In genomic region chr7:54664235-54665228, GRCh38 we compare ENCODE assay signal across 1 cellular context.
TF ChIP-seq lines count a peak whose summit lies in the region.

No MANE protein-coding gene starts in this region.

TF ChIP-seq in HepG2, 621 proteins besides CTCF, POLR2A, EP300 and RAD21 (continued from another document):
- no peak for TF ChIP-seq AHDC1 (CRISPR knock-in tag; IDR thresholded peaks at IDR 0.05; ENCODE audit: borderline replicate concordance)
- peak; percentile 55; the same call in 1 of the 2 replicates for TF ChIP-seq MAX (IDR thresholded peaks at IDR 0.05)
- TF ChIP-seq ARNTL (CRISPR knock-in tag; IDR thresholded peaks at IDR 0.05), result no peak
- 0 out of 2 replicates have a peak, but pooled peaks have one; percentile 44 for TF ChIP-seq SMAD1 (CRISPR knock-in tag; IDR thresholded peaks at IDR 0.05; ENCODE audit: borderline replicate concordance, low read depth)
- TF ChIP-seq, protein P1, sequence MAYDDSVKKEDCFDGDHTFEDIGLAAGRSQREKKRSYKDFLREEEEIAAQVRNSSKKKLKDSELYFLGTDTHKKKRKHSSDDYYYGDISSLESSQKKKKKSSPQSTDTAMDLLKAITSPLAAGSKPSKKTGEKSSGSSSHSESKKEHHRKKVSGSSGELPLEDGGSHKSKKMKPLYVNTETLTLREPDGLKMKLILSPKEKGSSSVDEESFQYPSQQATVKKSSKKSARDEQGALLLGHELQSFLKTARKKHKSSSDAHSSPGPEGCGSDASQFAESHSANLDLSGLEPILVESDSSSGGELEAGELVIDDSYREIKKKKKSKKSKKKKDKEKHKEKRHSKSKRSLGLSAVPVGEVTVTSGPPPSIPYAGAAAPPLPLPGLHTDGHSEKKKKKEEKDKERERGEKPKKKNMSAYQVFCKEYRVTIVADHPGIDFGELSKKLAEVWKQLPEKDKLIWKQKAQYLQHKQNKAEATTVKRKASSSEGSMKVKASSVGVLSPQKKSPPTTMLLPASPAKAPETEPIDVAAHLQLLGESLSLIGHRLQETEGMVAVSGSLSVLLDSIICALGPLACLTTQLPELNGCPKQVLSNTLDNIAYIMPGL (CRISPR knock-in tag; IDR thresholded peaks at IDR 0.05; ENCODE audit: borderline replicate concordance in 1 of 2, low read depth in 1 of 2), result peak; percentile 22 to 61; a peak in 3 of 4 replicates
- TF ChIP-seq LCORL (IDR thresholded peaks at IDR 0.05), result no peak
- peak; percentile 52; the same call in 1 of the 2 replicates for TF ChIP-seq LCORL (CRISPR knock-in tag; IDR thresholded peaks at IDR 0.05)
- TF ChIP-seq PITX1 (CRISPR knock-in tag; IDR thresholded peaks at IDR 0.05), result peak; percentile 31; the same call in 1 of the 2 replicates
- TF ChIP-seq RXRA (CRISPR knock-in tag; IDR thresholded peaks at IDR 0.05), result peak; percentile 16; the same call in 1 of the 2 replicates
- TF ChIP-seq GATA4 (IDR thresholded peaks at IDR 0.05; ENCODE audit: borderline replicate concordance, low read depth), result no peak
- TF ChIP-seq, protein P2, sequence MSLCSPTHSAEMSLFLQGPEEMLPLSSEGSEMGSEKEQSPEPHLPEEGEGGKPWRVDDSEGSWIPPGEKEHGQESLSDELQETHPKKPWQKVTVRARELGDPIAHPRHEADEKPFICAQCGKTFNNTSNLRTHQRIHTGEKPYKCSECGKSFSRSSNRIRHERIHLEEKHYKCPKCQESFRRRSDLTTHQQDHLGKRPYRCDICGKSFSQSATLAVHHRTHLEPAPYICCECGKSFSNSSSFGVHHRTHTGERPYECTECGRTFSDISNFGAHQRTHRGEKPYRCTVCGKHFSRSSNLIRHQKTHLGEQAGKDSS (CRISPR knock-in tag; IDR thresholded peaks at IDR 0.05; ENCODE audit: borderline replicate concordance, low read depth), result peak; percentile 39; the same call in 1 of the 2 replicates
- TF ChIP-seq, protein P3, sequence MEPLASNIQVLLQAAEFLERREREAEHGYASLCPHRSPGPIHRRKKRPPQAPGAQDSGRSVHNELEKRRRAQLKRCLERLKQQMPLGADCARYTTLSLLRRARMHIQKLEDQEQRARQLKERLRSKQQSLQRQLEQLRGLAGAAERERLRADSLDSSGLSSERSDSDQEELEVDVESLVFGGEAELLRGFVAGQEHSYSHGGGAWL (CRISPR knock-in tag; IDR thresholded peaks at IDR 0.05), result peak; percentile 79; the same call in 1 of the 2 replicates
- TF ChIP-seq SOX6 (IDR thresholded peaks at IDR 0.05), result no peak
- TF ChIP-seq SOX6 (CRISPR knock-in tag; IDR thresholded peaks at IDR 0.05), result peak; percentile 16; the same call in 1 of the 2 replicates
- peak; percentile 6; the same call in 1 of the 2 replicates for TF ChIP-seq SPEN (CRISPR knock-in tag; IDR thresholded peaks at IDR 0.05; ENCODE audit: low read depth)
- no peak for TF ChIP-seq FOXK2 (IDR thresholded peaks at IDR 0.05)
- TF ChIP-seq PREB (CRISPR knock-in tag; IDR thresholded peaks at IDR 0.05), result no peak
